In genomic region chr6:82097676-82098075, GRCh38 we compare ENCODE assay signal across 25 cellular contexts.
"Had no signal": no experiment of that assay in that cellular context is flagged by ENCODE, and none has a peak within 500 bp of the region (broad histone marks: within the 10 kb centered on the region; RNA-seq: fewer than 3 reads in every experiment).

No MANE protein-coding gene starts in this region.

- H3K9me3 ChIP-seq: adrenal gland, colonic mucosa, suprapubic skin had no signal

- ATAC-seq: activated CD4-positive, alpha-beta T cell treated with anti-CD3 and anti-CD28 coated beads for 36 hours; heart right ventricle; left colon; naive thymus-derived CD4-positive, alpha-beta T cell; sciatic nerve; stimulated activated effector memory CD8-positive, alpha-beta T cell treated with anti-CD3 and anti-CD28 coated beads, Interleukin-12 subunit alpha, Interleukin-12 subunit beta, amount 100 ng/mL, for 72 hours; WTC11 had no signal

- FAIRE-seq: astrocyte, keratinocyte, small intestine had no signal

- DNase-seq: activated CD4-positive, alpha-beta T cell treated with anti-CD3 and anti-CD28 coated beads for 36 hours; activated CD4-positive, alpha-beta T cell treated with anti-CD3 and anti-CD28 coated beads, Interleukin-2, amount 50 U/mL, for 4 hours; activated CD8-positive, alpha-beta memory T cell treated with anti-CD3 and anti-CD28 coated beads for 24 hours; activated CD8-positive, alpha-beta memory T cell treated with anti-CD3 and anti-CD28 coated beads, Interleukin-2, amount 50 U/mL, for 4 hours; activated naive CD4-positive, alpha-beta T cell; activated T-cell treated with anti-CD3 and anti-CD28 coated beads, Interleukin-2, amount 50 U/mL, for 24 hours; adrenal gland; colonic mucosa; dorsolateral prefrontal cortex; heart right ventricle; left colon; mesenchymal stem cell; naive thymus-derived CD4-positive, alpha-beta T cell; posterior cingulate gyrus; small intestine; stimulated activated CD4-positive, alpha-beta T cell treated with anti-CD3 and anti-CD28 coated beads, Interleukin-2, amount 100 ng/mL, for 24 hours; stomach; T1000 had no signal

- H3K4me3 ChIP-seq: adrenal gland, colonic mucosa, dorsolateral prefrontal cortex, heart right ventricle, stomach, suprapubic skin, tibial nerve had no signal

- H3K4me1 ChIP-seq: adrenal gland, colonic mucosa, heart right ventricle, stomach, suprapubic skin, tibial nerve had no signal

- H3K27ac ChIP-seq: adrenal gland, colonic mucosa, dorsolateral prefrontal cortex, heart right ventricle, stomach, suprapubic skin, tibial nerve had no signal
